Comparison of ENCODE assay signal across 22 cellular contexts in the genomic region with DNA sequence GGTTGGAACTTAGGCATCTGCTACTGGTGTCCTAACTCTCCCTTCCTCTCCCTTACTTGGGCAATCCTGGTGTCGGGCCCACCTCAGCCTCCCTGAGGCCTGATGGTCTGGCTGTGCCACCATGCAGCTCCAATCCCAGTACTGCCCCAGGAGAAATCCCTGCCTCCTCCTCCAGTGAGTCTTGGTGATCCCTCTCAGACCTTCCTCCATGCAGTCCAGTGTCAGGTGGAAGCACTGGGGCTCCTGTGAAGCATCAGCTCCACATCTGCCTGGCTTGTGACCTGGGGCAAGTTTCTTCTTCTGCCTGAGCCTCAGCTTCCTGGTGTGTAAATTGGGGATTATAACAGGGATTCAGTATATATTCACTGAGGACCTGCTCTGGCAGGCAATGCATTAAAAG. TPM values are rescaled to one million over a fixed set of nuclear protein-coding genes. Genes with fewer than 3 reads are reported as not detected.
A peak's percentile ranks its signal among the peaks of the same experiment; 100 is the strongest.
DNase-seq lines count a peak whose midpoint lies in the region; ATAC-seq, FAIRE-seq and TF ChIP-seq lines count a peak whose summit lies in the region.
"Had no signal": no experiment of that assay in that cellular context is flagged by ENCODE, and none has a peak within 500 bp of the region (broad histone marks: within the 10 kb centered on the region; RNA-seq: fewer than 3 reads in every experiment).

No MANE protein-coding gene starts in this region.

- H3K27ac Mint-ChIP-seq in astrocyte (ENCODE audit: unreplicated experiment) (peak overlapping the region; percentile 34), nephron progenitor cell (no peak overlapping the region)

- no peaks in the 10 kb centered on the region for H3K79me2 ChIP-seq in astrocyte (ENCODE audit: insufficient read depth, low read length)

- H3K4me3 Mint-ChIP-seq in astrocyte (ENCODE audit: unreplicated experiment) (no peak overlapping the region), nephron progenitor cell (peak overlapping the region; percentile 90)

- peaks cover 12 to 26% (median 25%) of the 10 kb centered on the region in 11 experiments; a peak in 16 of 22 replicates for H3K9me3 ChIP-seq in BLaER1 treated with 17β-estradiol and CSF1 and Interleukin-3, amounts not matched to agents 10 nM and 100 nM (replicated peaks in 1 of 11)
- no peaks in the 10 kb centered on the region for H3K9me3 ChIP-seq in astrocyte (ENCODE audit: insufficient read depth, low read depth, low read length)

- H3K4me2 ChIP-seq in BLaER1 treated with 17β-estradiol and CSF1 and Interleukin-3, amounts not matched to agents 10 nM and 100 nM, result peak overlapping the region; percentile 90 to 100 (median 96)
- H3K4me2 ChIP-seq in astrocyte (ENCODE audit: low read length), result no peak overlapping the region

- peaks cover 5% of the 10 kb centered on the region for H3K36me3 Mint-ChIP-seq in astrocyte (ENCODE audit: low read depth, unreplicated experiment)
- H3K36me3 Mint-ChIP-seq in nephron progenitor cell (ENCODE audit: low read depth), result no peaks in the 10 kb centered on the region
- H3K36me3 Mint-ChIP-seq: natural killer cell had no signal

- no peak for FAIRE-seq in astrocyte (lab: Jason Lieb, UNC)
- FAIRE-seq: K562, TTC549 had no signal

- H3K4me1 Mint-ChIP-seq in astrocyte (ENCODE audit: low read depth, unreplicated experiment) (peaks cover 3% of the 10 kb centered on the region), nephron progenitor cell (peaks cover 36% of the 10 kb centered on the region)

- no peak overlapping the region for H2AFZ ChIP-seq in astrocyte (ENCODE audit: low read depth, low read length)

- no peaks in the 10 kb centered on the region for H3K27me3 Mint-ChIP-seq in astrocyte (ENCODE audit: low read depth, unreplicated experiment)
- H3K27me3 Mint-ChIP-seq in nephron progenitor cell (ENCODE audit: low read depth, poor library complexity), result peaks cover 18% of the 10 kb centered on the region

- peak overlapping the region in 3 of 10 experiments; percentile 9 to 80 (median 64); a peak in 5 of 20 replicates for H3K4me3 ChIP-seq in BLaER1 treated with 17β-estradiol and CSF1 and Interleukin-3, amounts not matched to agents 10 nM and 100 nM
- no peak overlapping the region for H3K4me3 ChIP-seq in astrocyte (ENCODE audit: insufficient read depth, low read depth, low read length)
- H3K4me3 ChIP-seq: K562 had no signal

- ATAC-seq in HG03520 (IDR thresholded peaks at IDR 0.05; ENCODE audit: unreplicated experiment), result no peak
- ATAC-seq: activated T-cell treated with anti-CD3 and anti-CD28 coated beads, Interleukin-2, amount 50 U/mL, for 4 hours; K562; left cardiac atrium; natural killer cell; Right ventricle myocardium inferior had no signal

- peak overlapping the region in 8 of 11 experiments; percentile 15 to 73 (median 48); a peak in 12 of 22 replicates for H3K27ac ChIP-seq in BLaER1 treated with 17β-estradiol and CSF1 and Interleukin-3, amounts not matched to agents 10 nM and 100 nM
- H3K27ac ChIP-seq in astrocyte (ENCODE audit: low read depth, low read length), result no peak overlapping the region
- H3K27ac ChIP-seq: epithelial cell of prostate had no signal

- no peaks in the 10 kb centered on the region for H3K27me3 ChIP-seq in BLaER1 treated with 17β-estradiol and CSF1 and Interleukin-3, amounts not matched to agents 10 nM and 100 nM
- no peaks in the 10 kb centered on the region for H3K27me3 ChIP-seq in astrocyte (ENCODE audit: insufficient read depth, low read length)

- DNase-seq in HuH-7 (ENCODE audit: low spot score), result peak; percentile 61
- no peak for DNase-seq in astrocyte (ENCODE audit: low read depth)
- no peak for DNase-seq in nephron progenitor cell
- DNase-seq in NCI-H2227 treated with DMSO at 0.1 percent for 48 hours (lab: John Stamatoyannopoulos, UW), result no peak
- DNase-seq in COLO668 (lab: John Stamatoyannopoulos, UW; ENCODE audit: unreplicated experiment), result no peak
- DNase-seq in epidermal melanocyte (ENCODE audit: insufficient read length, low spot score), result no peak
- DNase-seq: activated CD8-positive, alpha-beta memory T cell treated with anti-CD3 and anti-CD28 coated beads for 24 hours; activated naive CD4-positive, alpha-beta T cell treated with Interleukin-2 at 50 U/mL for 16 hours; activated T-cell treated with anti-CD3 and anti-CD28 coated beads, Interleukin-2, amount 50 U/mL, for 4 hours; amniotic stem cell; left cardiac atrium; mesenchymal stem cell; natural killer cell; NCI-H1694 treated with DMSO at 0.1 percent for 48 hours; NCI-H69 had no signal

- peak overlapping the region in 7 of 11 experiments; percentile 7 to 84 (median 80); a peak in 10 of 22 replicates for H3K9ac ChIP-seq in BLaER1 treated with 17β-estradiol and CSF1 and Interleukin-3, amounts not matched to agents 10 nM and 100 nM
- H3K9ac ChIP-seq in astrocyte (ENCODE audit: low read length), result no peak overlapping the region

- H3K9me3 Mint-ChIP-seq in astrocyte (ENCODE audit: unreplicated experiment) (no peaks in the 10 kb centered on the region), nephron progenitor cell (peaks cover 24% of the 10 kb centered on the region)
- H3K9me3 Mint-ChIP-seq: activated T-cell treated with anti-CD3 and anti-CD28 coated beads, Interleukin-2, amount 50 U/mL, for 4 hours; natural killer cell had no signal

- no peaks in the 10 kb centered on the region for H3K36me3 ChIP-seq in BLaER1 treated with 17β-estradiol and CSF1 and Interleukin-3, amounts not matched to agents 10 nM and 100 nM
- H3K36me3 ChIP-seq in astrocyte (ENCODE audit: insufficient read depth, low read length), result no peaks in the 10 kb centered on the region

- TF ChIP-seq CTCF in astrocyte (IDR thresholded peaks at IDR 0.05; ENCODE audit: insufficient read depth, low read depth, low read length) (no peak), nephron progenitor cell (IDR thresholded peaks at IDR 0.05) (no peak)

- peaks cover 38 to 57% (median 52%) of the 10 kb centered on the region in 10 experiments for H3K4me1 ChIP-seq in BLaER1 treated with 17β-estradiol and CSF1 and Interleukin-3, amounts not matched to agents 10 nM and 100 nM
- H3K4me1 ChIP-seq in astrocyte (ENCODE audit: insufficient read depth, low read length), result peaks cover 10% of the 10 kb centered on the region

- H4K20me1 ChIP-seq in BLaER1 treated with 17β-estradiol and CSF1 and Interleukin-3, amounts not matched to agents 10 nM and 100 nM, result peaks cover 0 to 17% (median 12%) of the 10 kb centered on the region in 11 experiments; a peak in 9 of 22 replicates
- H4K20me1 ChIP-seq in astrocyte (ENCODE audit: insufficient read depth, low read length), result peaks cover 10% of the 10 kb centered on the region

RNA-seq across cellular contexts. Expression of a gene that starts 1.8 kb away (rescaled TPM):
- 3.9 and 4.6 TPM in 2 replicates for total RNA-seq in astrocyte

RNA-seq across cellular contexts. Expression of a gene that starts 15.3 kb away (rescaled TPM):
- total RNA-seq in astrocyte, result 57.4 and 60.0 TPM in 2 replicates

RNA-seq across cellular contexts. Expression of a gene that starts 26.3 kb away (rescaled TPM):
- total RNA-seq in astrocyte, result 30.0 and 33.1 TPM in 2 replicates

RNA-seq across cellular contexts. Expression of a gene that starts 44.1 kb away (rescaled TPM):
- 0.20 and 0.50 TPM in 2 replicates for total RNA-seq in astrocyte
- total RNA-seq: activated T-cell treated with anti-CD3 and anti-CD28 coated beads, Interleukin-2, amount 50 U/mL, for 4 hours; cardiac septum; K562; natural killer cell; Right ventricle myocardium inferior had no signal

RNA-seq across cellular contexts. Expression of a gene that starts 45.5 kb away (rescaled TPM):
- total RNA-seq in astrocyte, result 18.8 and 20.3 TPM in 2 replicates
